ENCODE assay signal across 19 cellular contexts in genomic region chr21:31222142-31222541, GRCh38.
DNase-seq lines count a peak whose midpoint lies in the region; ATAC-seq and FAIRE-seq lines count a peak whose summit lies in the region.
"Had no signal": no experiment of that assay in that cellular context is flagged by ENCODE, and none has a peak within 500 bp of the region (broad histone marks: within the 10 kb centered on the region; RNA-seq: fewer than 3 reads in every experiment).

No MANE protein-coding gene starts in this region.

- intact Hi-C loops in Right ventricle myocardium inferior (cut with DNase I), result no loop called here

- DNase-seq in COR-L47 (lab: John Stamatoyannopoulos, UW) (peak; percentile 45), NCI-H460 (ENCODE audit: extremely low read depth, low read depth) (peak; percentile 38), dedifferentiated amniotic fluid mesenchymal stem cell (ENCODE audit: extremely low spot score) (peak; percentile 28), cerebellar nuclear complex (lab: John Stamatoyannopoulos, UW) (no peak), HK-2 (ENCODE audit: unreplicated experiment) (no peak), Right ventricle myocardium inferior (ENCODE audit: missing footprints) (no peak)
- DNase-seq: activated CD4-positive, alpha-beta T cell treated with anti-CD3 and anti-CD28 coated beads, Interleukin-2, amount 10 ng/mL, durations not matched to agents 7 days and 5 days; activated gamma-delta T cell treated with Interleukin-2 at 50 U/mL for 16 hours; dorsolateral prefrontal cortex; EL; left cardiac atrium; midbrain; NCI-H1694 treated with DMSO at 0.1 percent for 48 hours; NCI-H524 treated with DMSO at 0.1 percent for 48 hours; Peyer's patch; right cardiac atrium; stimulated activated naive CD8-positive, alpha-beta T cell treated with anti-CD3 and anti-CD28 coated beads, Interleukin-15, Interleukin-2, amounts not matched to agents 100 U/mL and 50 U/mL, for 24 hours had no signal

- peak; percentile 64 for FAIRE-seq in islet of Langerhans (lab: Jason Lieb, UNC)

- no peak for ATAC-seq in HG02571 (IDR thresholded peaks at IDR 0.05; ENCODE audit: unreplicated experiment)
- ATAC-seq in Right ventricle myocardium inferior, result no peak
- ATAC-seq: right cardiac atrium; stimulated activated naive CD8-positive, alpha-beta T cell treated with anti-CD3 and anti-CD28 coated beads, Interleukin-15, Interleukin-2, amounts not matched to agents 100 U/mL and 50 U/mL, for 24 hours had no signal

Comparison
In these comparisons a context has a peak if more than half of its experiments do, and no peak if none do; other contexts are left out.
1. DNase-seq: peak in COR-L47 (single experiment), NCI-H460 (single experiment) and dedifferentiated amniotic fluid mesenchymal stem cell (single experiment); none in cerebellar nuclear complex (0 of 2), HK-2 (single experiment) and Right ventricle myocardium inferior (single experiment).